Comparison of ENCODE assay signal across 20 cellular contexts in genomic region chr3:67897686-67898336, GRCh38.
"Had no signal": no experiment of that assay in that cellular context is flagged by ENCODE, and none has a peak within 500 bp of the region (broad histone marks: within the 10 kb centered on the region; RNA-seq: fewer than 3 reads in every experiment).

No MANE protein-coding gene starts in this region.

- DNase-seq: activated CD8-positive, alpha-beta memory T cell treated with anti-CD3 and anti-CD28 coated beads for 24 hours; activated CD8-positive, alpha-beta memory T cell treated with anti-CD3 and anti-CD28 coated beads, Interleukin-2, amount 50 U/mL, for 4 hours; activated naive CD4-positive, alpha-beta T cell; activated naive CD8-positive, alpha-beta T cell treated with anti-CD3 and anti-CD28 coated beads for 36 hours; activated T-cell treated with anti-CD3 and anti-CD28 coated beads, Interleukin-2, amount 50 U/mL, for 24 hours; colonic mucosa; effector memory CD8-positive, alpha-beta T cell; head of caudate nucleus; occipital lobe; sigmoid colon; stimulated activated CD4-positive, alpha-beta T cell treated with anti-CD3 and anti-CD28 coated beads, Interleukin-2, amount 100 ng/mL, for 48 hours; stimulated activated CD8-positive, alpha-beta memory T cell treated with anti-CD3 and anti-CD28 coated beads, Interleukin-4, amount 100 ng/mL, for 48 hours; stimulated activated naive B cell treated with anti-CD40 and anti-IgM and Interleukin-4, amounts not matched to agents 10 μg/mL and 1 μg/mL and 100 μg/mL, for 72 hours; T-helper 1 cell; upper lobe of left lung had no signal

- H3K4me3 ChIP-seq: colonic mucosa, dorsolateral prefrontal cortex, sigmoid colon, thoracic aorta, upper lobe of left lung had no signal

- H3K9me3 ChIP-seq: colonic mucosa, sigmoid colon, thoracic aorta, upper lobe of left lung had no signal

- H3K4me1 ChIP-seq: colonic mucosa, sigmoid colon, upper lobe of left lung had no signal

- H3K27me3 ChIP-seq: colonic mucosa, dorsolateral prefrontal cortex, sigmoid colon, upper lobe of left lung had no signal

- H3K27ac ChIP-seq: colonic mucosa, sigmoid colon, thoracic aorta, upper lobe of left lung had no signal

- H3K36me3 ChIP-seq: colonic mucosa, sigmoid colon, thoracic aorta, upper lobe of left lung had no signal

- ATAC-seq: activated T-helper 17 cell treated with anti-CD3 and anti-CD28 coated beads, Interleukin-2, amount 50 U/mL, for 72 hours; effector memory CD8-positive, alpha-beta T cell; esophagus mucosa; stimulated activated naive B cell treated with anti-CD40 and anti-IgM and Interleukin-4, amounts not matched to agents 10 μg/mL and 1 μg/mL and 100 μg/mL, for 72 hours; WTC11 had no signal
